Comparison of ENCODE assay signal across 16 cellular contexts in the genomic region with DNA sequence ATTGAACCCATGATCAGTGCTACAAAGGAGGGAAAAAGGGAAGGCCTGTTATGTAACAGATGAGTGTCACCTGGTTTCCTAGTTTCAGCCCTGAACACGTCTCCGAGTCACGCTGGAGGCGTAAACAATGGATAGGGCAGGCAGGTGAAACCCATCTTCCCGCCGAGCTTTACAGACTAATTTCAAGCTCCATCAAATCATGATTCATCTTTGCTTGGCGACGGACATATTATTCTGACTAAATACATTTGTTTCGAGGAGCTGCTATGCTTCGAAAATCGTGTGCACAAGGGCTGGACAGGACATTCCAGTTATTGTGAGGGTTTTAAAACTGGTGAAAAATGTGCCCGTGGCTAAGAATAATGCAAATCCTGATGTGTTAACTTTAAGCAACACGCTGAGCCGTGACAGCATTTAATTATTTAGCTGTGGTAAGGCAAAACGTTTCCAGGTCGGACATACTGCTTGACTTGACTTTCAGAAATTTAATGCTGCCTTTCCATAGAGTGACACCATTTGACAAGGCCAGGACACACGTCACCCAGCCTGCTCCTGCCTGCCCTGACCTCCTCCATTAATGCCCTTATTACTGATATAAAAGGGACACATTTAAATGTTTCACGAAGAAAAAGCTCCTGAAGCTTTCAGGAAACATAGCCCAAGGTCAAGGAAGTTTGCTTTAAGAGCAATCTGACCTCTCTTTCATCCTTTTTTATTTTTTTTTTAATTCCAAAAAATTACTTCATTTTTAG.
DNase-seq lines count a peak whose midpoint lies in the region; ATAC-seq, FAIRE-seq and TF ChIP-seq lines count a peak whose summit lies in the region.
"Had no signal": no experiment of that assay in that cellular context is flagged by ENCODE, and none has a peak within 500 bp of the region (broad histone marks: within the 10 kb centered on the region; RNA-seq: fewer than 3 reads in every experiment).

No MANE protein-coding gene starts in this region.

- H3K27ac ChIP-seq in lower lobe of right lung: no peak overlapping the region

- peak; percentile 69 for DNase-seq in COR-L47 (lab: John Stamatoyannopoulos, UW)
- DNase-seq in NCI-H187 (lab: John Stamatoyannopoulos, UW): peak; percentile 30 to 53
- peak; percentile 13 for DNase-seq in RPMI7951 (ENCODE audit: low read depth)
- no peak for DNase-seq in lower lobe of right lung
- no peak for DNase-seq in left colon
- DNase-seq in occipital lobe (lab: John Stamatoyannopoulos, UW): no peak
- no peak for DNase-seq in GM03348 (ENCODE audit: low spot score)
- DNase-seq: activated CD4-positive, alpha-beta T cell treated with anti-CD3 and anti-CD28 coated beads, Interleukin-2, amount 10 ng/mL, durations not matched to agents 24 days and 14 days; activated CD8-positive, alpha-beta memory T cell treated with anti-CD3 and anti-CD28 coated beads, Interleukin-2, amount 50 U/mL, for 4 hours; activated effector memory CD4-positive, alpha-beta T cell treated with anti-CD3 and anti-CD28 coated beads, Interleukin-2, amount 50 U/mL, for 16 hours; DMS79; MG63; stimulated activated CD4-positive, alpha-beta T cell treated with anti-CD3 and anti-CD28 coated beads, Interleukin-12 subunit alpha, Interleukin-12 subunit beta, amount 100 ng/mL, for 4 hours; stimulated activated CD8-positive, alpha-beta memory T cell treated with anti-CD3 and anti-CD28 coated beads, Interleukin-4, amount 100 ng/mL, for 48 hours had no signal

- no peaks in the 10 kb centered on the region for H3K9me3 ChIP-seq in lower lobe of right lung
- H3K9me3 ChIP-seq: MG63 had no signal

- peak; percentile 89 for FAIRE-seq in islet of Langerhans (lab: Jason Lieb, UNC)

- no peak for ATAC-seq in lower lobe of right lung
- no peak for ATAC-seq in left colon
- ATAC-seq: HCT116 had no signal

- H3K27me3 ChIP-seq in lower lobe of right lung (ENCODE audit: low read depth): no peaks in the 10 kb centered on the region
- H3K27me3 ChIP-seq: MG63 had no signal

- no peaks in the 10 kb centered on the region for H3K4me1 ChIP-seq in lower lobe of right lung

- no peaks in the 10 kb centered on the region for H3K36me3 ChIP-seq in lower lobe of right lung
- H3K36me3 ChIP-seq: MG63 had no signal

- TF ChIP-seq CTCF in lower lobe of right lung (IDR thresholded peaks at IDR 0.05): no peak

- intact Hi-C loops in lower lobe of right lung (cut with DNase I) (no loop called here), left colon (cut with DNase I, micrococcal nuclease) (no loop called here)

- no peak overlapping the region for H3K4me3 ChIP-seq in lower lobe of right lung
- H3K4me3 ChIP-seq: MG63 had no signal

Comparison
In these comparisons a context has a peak if more than half of its experiments do, and no peak if none do; other contexts are left out.
1. DNase-seq: peak in COR-L47 (single experiment), NCI-H187 (2 of 2) and RPMI7951 (single experiment); none in lower lobe of right lung (single experiment), left colon (0 of 2), occipital lobe (single experiment) and GM03348 (single experiment).